ENCODE assay signal across 14 cellular contexts in genomic region chr14:102125546-102125945, GRCh38. TPM values are rescaled to one million over a fixed set of nuclear protein-coding genes. Genes with fewer than 3 reads are reported as not detected.
DNase-seq lines count a peak whose midpoint lies in the region; ATAC-seq and TF ChIP-seq lines count a peak whose summit lies in the region.
"Had no signal": no experiment of that assay in that cellular context is flagged by ENCODE, and none has a peak within 500 bp of the region (broad histone marks: within the 10 kb centered on the region; RNA-seq: fewer than 3 reads in every experiment).

No MANE protein-coding gene starts in this region.

- intact Hi-C loops in PC-3 (cut with micrococcal nuclease): no loop called here

- no peaks in the 10 kb centered on the region for H3K9me3 Mint-ChIP-seq in progenitor cell of endocrine pancreas (ENCODE audit: low read depth)

- BruUV-seq in PC-3 (replicated peaks; lab: Mats Ljungman, UMichigan): no TSS peak

- CTCF ChIA-PET in PC-3 (lab: Charles Lee): interaction anchor here (0.9 kb wide), 1 partner anchor 89 kb away, joined by 4 read pairs; no protein-coding TSS in a partner anchor

- peak overlapping the region; percentile 91 for H3K27ac ChIP-seq in PC-3 (ENCODE audit: low read length)
- H3K27ac ChIP-seq: psoas muscle had no signal

- no peak overlapping the region for H3K4me3 Mint-ChIP-seq in progenitor cell of endocrine pancreas (ENCODE audit: low read depth)
- H3K4me3 Mint-ChIP-seq: activated naive CD8-positive, alpha-beta T cell had no signal

- peak overlapping the region; percentile 64 for H3K9ac ChIP-seq in PC-3 (ENCODE audit: low read length)

- peak overlapping the region; percentile 69 for H3K27ac Mint-ChIP-seq in progenitor cell of endocrine pancreas
- H3K27ac Mint-ChIP-seq: activated naive CD8-positive, alpha-beta T cell had no signal

- H3K27me3 ChIP-seq in PC-3 (ENCODE audit: low read length): no peaks in the 10 kb centered on the region

- H3K36me3 ChIP-seq in PC-3 (ENCODE audit: low read depth, low read length): no peaks in the 10 kb centered on the region

- H3K9me2 ChIP-seq in PC-3 (replicated peaks; ENCODE audit: low read length): no peaks in the 10 kb centered on the region

- DNase-seq in PC-3 (peak; percentile 89), progenitor cell of endocrine pancreas (ENCODE audit: low spot score, unreplicated experiment) (no peak), D341Med (ENCODE audit: low spot score) (no peak), superior temporal gyrus (ENCODE audit: extremely low spot score) (no peak), NCI-H2081 treated with DMSO at 0.1 percent for 48 hours (lab: John Stamatoyannopoulos, UW) (no peak)
- DNase-seq: activated CD4-positive, alpha-beta T cell treated with anti-CD3 and anti-CD28 coated beads for 4 hours; NCI-H1092 treated with DMSO at 0.1 percent for 48 hours; NCI-H524 treated with DMSO at 0.1 percent for 48 hours; psoas muscle; substantia nigra; T-helper 2 cell had no signal

- H3K4me3 ChIP-seq in PC-3 (ENCODE audit: low read length): peak overlapping the region; percentile 49
- H3K4me3 ChIP-seq: psoas muscle had no signal

- peaks cover 6% of the 10 kb centered on the region for H3F3A ChIP-seq in PC-3 (ENCODE audit: low read length, unreplicated experiment)

- no peaks in the 10 kb centered on the region for H4K20me1 ChIP-seq in PC-3 (ENCODE audit: low read length)

- peaks cover 34% of the 10 kb centered on the region for H3K4me1 ChIP-seq in PC-3 (ENCODE audit: insufficient read depth, low read length)
- H3K4me1 ChIP-seq: psoas muscle had no signal

- peak; percentile 75 for ATAC-seq in GM21619 (IDR thresholded peaks at IDR 0.05; ENCODE audit: unreplicated experiment)
- ATAC-seq in PC-3: peak; percentile 89
- peak; percentile 77 for ATAC-seq in esophagus mucosa
- ATAC-seq: psoas muscle had no signal

- POLR2A ChIA-PET in PC-3 (lab: Charles Lee; ENCODE audit: unreplicated experiment): interaction anchor here (0.5 to 0.7 kb wide), 3 partner anchors 18 to 39 kb away, joined by 3 to 22 read pairs (median 4); no protein-coding TSS in a partner anchor

- TF ChIP-seq CTCF in PC-3 (conservative IDR thresholded peaks at IDR 0.05; ENCODE audit: low read depth, low read length): no peak
- TF ChIP-seq CTCF in progenitor cell of endocrine pancreas (IDR thresholded peaks at IDR 0.05; ENCODE audit: unreplicated experiment): no peak

- no peaks in the 10 kb centered on the region for H3K9me3 ChIP-seq in PC-3 (ENCODE audit: low read length)
- H3K9me3 ChIP-seq: psoas muscle had no signal

- H3K36me3 Mint-ChIP-seq in progenitor cell of endocrine pancreas (ENCODE audit: insufficient read depth): no peaks in the 10 kb centered on the region

- H3K27me3 Mint-ChIP-seq in progenitor cell of endocrine pancreas: no peaks in the 10 kb centered on the region
- H3K27me3 Mint-ChIP-seq: activated naive CD8-positive, alpha-beta T cell had no signal

- H3K79me2 ChIP-seq in PC-3 (ENCODE audit: low read length): 0 out of 2 replicates have a peak, but pooled peaks cover 5% of the 10 kb centered on the region

- peaks cover 20% of the 10 kb centered on the region for H3K4me1 Mint-ChIP-seq in progenitor cell of endocrine pancreas (ENCODE audit: low read depth)

- peak overlapping the region; percentile 37; the same call in 1 of the 2 replicates for H2AFZ ChIP-seq in PC-3 (ENCODE audit: low read length)

- H3K4me2 ChIP-seq in PC-3 (ENCODE audit: low read length): peak overlapping the region; percentile 81

RNA-seq across cellular contexts. Expression of gene WDR20, which starts 14.2 kb away (rescaled TPM):
- 23.7 and 24.2 TPM in 2 replicates for total RNA-seq in PC-3 (2014; rRNA removed)
- 26.5 TPM for total RNA-seq in esophagus mucosa
- total RNA-seq in progenitor cell of endocrine pancreas: 34.6 and 34.9 TPM in 2 replicates

RNA-seq across cellular contexts. Expression of gene HSP90AA1, which starts 38.7 kb away (rescaled TPM):
- total RNA-seq in PC-3 (2014; rRNA removed) (671 and 785 TPM in 2 replicates), esophagus mucosa (192 TPM), progenitor cell of endocrine pancreas (796 and 811 TPM in 2 replicates)
